28 cellular contexts compared by ENCODE assay signal in genomic region chr13:101339202-101339601, GRCh38.
"Had no signal": no experiment of that assay in that cellular context is flagged by ENCODE, and none has a peak within 500 bp of the region (broad histone marks: within the 10 kb centered on the region; RNA-seq: fewer than 3 reads in every experiment).

No MANE protein-coding gene starts in this region.

- H3K4me3 ChIP-seq: ovary, psoas muscle, right lobe of liver, skin epidermis, smooth muscle cell, spleen, suprapubic skin, testis, tibial artery, transverse colon, upper lobe of right lung, uterus had no signal

- H3K79me2 ChIP-seq: parathyroid adenoma had no signal

- H3K4me1 ChIP-seq: parathyroid adenoma, psoas muscle, right lobe of liver, spleen, suprapubic skin, testis, tibial artery, transverse colon, upper lobe of right lung, uterus had no signal

- H3K27ac ChIP-seq: ovary, parathyroid adenoma, psoas muscle, right lobe of liver, skin epidermis, spleen, suprapubic skin, testis, tibial artery, transverse colon, upper lobe of right lung, uterus had no signal

- H2AFZ ChIP-seq: parathyroid adenoma had no signal

- DNase-seq: naive thymus-derived CD4-positive, alpha-beta T cell; natural killer cell; occipital lobe; ovary; posterior cingulate gyrus; right cardiac atrium; right lobe of liver; spleen; stimulated activated CD4-positive, alpha-beta T cell treated with anti-CD3 and anti-CD28 coated beads, Interleukin-12 subunit alpha, Interleukin-12 subunit beta, amount 100 ng/mL, for 4 hours; stimulated activated CD4-positive, alpha-beta T cell treated with anti-CD3 and anti-CD28 coated beads, Interleukin-1b, Interleukin-23, amount 100 ng/mL, for 48 hours; stimulated activated CD4-positive, alpha-beta T cell treated with anti-CD3 and anti-CD28 coated beads, Interleukin-4, amount 100 ng/mL, for 1 hour; stimulated activated CD4-positive, alpha-beta T cell treated with anti-CD3 and anti-CD28 coated beads, Interleukin-4, amount 100 ng/mL, for 4 hours; stimulated activated CD8-positive, alpha-beta memory T cell treated with anti-CD3 and anti-CD28 coated beads, Interleukin-4, amount 100 ng/mL, for 48 hours; stimulated activated naive CD4-positive, alpha-beta T cell; stimulated activated naive CD8-positive, alpha-beta T cell treated with anti-CD3 and anti-CD28 coated beads, Interleukin-15, amount 100 ng/mL, for 72 hours; stimulated activated naive CD8-positive, alpha-beta T cell treated with anti-CD3 and anti-CD28 coated beads, Interleukin-15, Interleukin-2, amounts not matched to agents 100 U/mL and 50 U/mL, for 24 hours; substantia nigra; testis; tibial artery; transverse colon; upper lobe of right lung; uterus had no signal

- ATAC-seq: naive thymus-derived CD4-positive, alpha-beta T cell; natural killer cell; psoas muscle; right cardiac atrium; right lobe of liver; stimulated activated memory B cell treated with anti-CD40 and anti-IgM and Interleukin-4, amounts not matched to agents 10 μg/mL and 1 μg/mL and 100 μg/mL, for 72 hours; stimulated activated naive CD8-positive, alpha-beta T cell treated with anti-CD3 and anti-CD28 coated beads, Interleukin-15, amount 100 ng/mL, for 72 hours; stimulated activated naive CD8-positive, alpha-beta T cell treated with anti-CD3 and anti-CD28 coated beads, Interleukin-15, Interleukin-2, amounts not matched to agents 100 U/mL and 50 U/mL, for 24 hours; upper lobe of right lung had no signal

- H3K36me3 ChIP-seq: ovary, right lobe of liver, spleen, suprapubic skin, tibial artery, transverse colon, upper lobe of right lung, uterus had no signal

- H3K4me2 ChIP-seq: smooth muscle cell had no signal

- H3K9ac ChIP-seq: parathyroid adenoma had no signal

- H3K27me3 ChIP-seq: ovary, spleen, suprapubic skin, testis, tibial artery, transverse colon, upper lobe of right lung, uterus had no signal

- H3K9me3 ChIP-seq: ovary, psoas muscle, right lobe of liver, spleen, suprapubic skin, testis, tibial artery, transverse colon, upper lobe of right lung, uterus had no signal
